Comparison of ENCODE assay signal across 2 cellular contexts in the genomic region with DNA sequence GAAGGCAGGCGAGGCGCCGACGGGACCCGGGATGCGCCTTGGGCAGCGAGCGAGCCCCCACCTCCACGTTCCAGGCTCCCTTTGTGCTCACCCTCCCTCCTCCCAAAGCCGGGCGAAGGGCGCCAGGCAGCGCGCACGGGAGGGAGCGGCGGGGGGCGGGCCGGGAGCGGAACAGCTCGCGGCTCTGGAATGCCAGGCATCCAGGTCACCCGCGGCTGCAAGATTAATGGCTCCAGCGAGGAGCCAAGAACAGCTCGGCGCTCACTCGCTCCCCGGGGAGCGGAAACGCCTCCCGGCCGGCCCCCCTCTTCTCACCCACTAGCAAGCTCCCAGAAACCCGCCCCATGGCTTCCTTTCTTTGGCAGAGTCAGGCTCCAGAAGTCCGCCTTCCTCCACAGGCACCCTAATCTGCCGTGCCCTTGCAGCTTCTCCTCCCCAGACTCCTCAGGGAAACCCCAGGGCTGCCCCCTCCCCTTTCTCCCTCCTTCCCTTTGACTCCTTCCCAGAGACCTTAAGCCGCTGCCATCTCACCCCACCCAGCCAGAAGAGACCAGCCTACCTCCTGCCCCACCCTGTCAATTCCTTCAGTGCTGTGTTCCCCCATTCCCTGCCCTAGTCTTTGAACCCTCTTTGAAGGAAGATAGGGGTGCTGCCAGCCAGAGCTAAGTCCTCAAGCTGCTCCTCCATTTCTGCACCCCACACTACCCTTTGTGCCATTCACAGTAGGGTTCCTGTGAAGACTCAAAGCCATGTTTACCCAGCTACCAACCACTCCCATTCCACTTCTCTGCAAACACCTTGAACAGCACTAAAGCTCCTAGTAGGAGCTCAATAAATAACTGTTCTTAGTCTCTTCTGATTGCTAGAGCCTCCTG.
TF ChIP-seq lines count a peak whose summit lies in the region.

No MANE protein-coding gene starts in this region.

TF ChIP-seq in HCT116, 20 proteins besides CTCF, POLR2A, EP300 and RAD21 (continued from another document):
- TF ChIP-seq, protein P1, sequence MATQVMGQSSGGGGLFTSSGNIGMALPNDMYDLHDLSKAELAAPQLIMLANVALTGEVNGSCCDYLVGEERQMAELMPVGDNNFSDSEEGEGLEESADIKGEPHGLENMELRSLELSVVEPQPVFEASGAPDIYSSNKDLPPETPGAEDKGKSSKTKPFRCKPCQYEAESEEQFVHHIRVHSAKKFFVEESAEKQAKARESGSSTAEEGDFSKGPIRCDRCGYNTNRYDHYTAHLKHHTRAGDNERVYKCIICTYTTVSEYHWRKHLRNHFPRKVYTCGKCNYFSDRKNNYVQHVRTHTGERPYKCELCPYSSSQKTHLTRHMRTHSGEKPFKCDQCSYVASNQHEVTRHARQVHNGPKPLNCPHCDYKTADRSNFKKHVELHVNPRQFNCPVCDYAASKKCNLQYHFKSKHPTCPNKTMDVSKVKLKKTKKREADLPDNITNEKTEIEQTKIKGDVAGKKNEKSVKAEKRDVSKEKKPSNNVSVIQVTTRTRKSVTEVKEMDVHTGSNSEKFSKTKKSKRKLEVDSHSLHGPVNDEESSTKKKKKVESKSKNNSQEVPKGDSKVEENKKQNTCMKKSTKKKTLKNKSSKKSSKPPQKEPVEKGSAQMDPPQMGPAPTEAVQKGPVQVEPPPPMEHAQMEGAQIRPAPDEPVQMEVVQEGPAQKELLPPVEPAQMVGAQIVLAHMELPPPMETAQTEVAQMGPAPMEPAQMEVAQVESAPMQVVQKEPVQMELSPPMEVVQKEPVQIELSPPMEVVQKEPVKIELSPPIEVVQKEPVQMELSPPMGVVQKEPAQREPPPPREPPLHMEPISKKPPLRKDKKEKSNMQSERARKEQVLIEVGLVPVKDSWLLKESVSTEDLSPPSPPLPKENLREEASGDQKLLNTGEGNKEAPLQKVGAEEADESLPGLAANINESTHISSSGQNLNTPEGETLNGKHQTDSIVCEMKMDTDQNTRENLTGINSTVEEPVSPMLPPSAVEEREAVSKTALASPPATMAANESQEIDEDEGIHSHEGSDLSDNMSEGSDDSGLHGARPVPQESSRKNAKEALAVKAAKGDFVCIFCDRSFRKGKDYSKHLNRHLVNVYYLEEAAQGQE (IDR thresholded peaks at IDR 0.05; ENCODE audit: low read depth), result no peak
- TF ChIP-seq EGR1 (IDR thresholded peaks at IDR 0.05; ENCODE audit: low read depth), result no peak
- TF ChIP-seq POLR2AphosphoS5 (IDR thresholded peaks at IDR 0.05; ENCODE audit: low read depth, low read length), result peak; percentile 59
- no peak for TF ChIP-seq SRF (IDR thresholded peaks at IDR 0.05; ENCODE audit: low read depth)
- TF ChIP-seq, protein P2, sequence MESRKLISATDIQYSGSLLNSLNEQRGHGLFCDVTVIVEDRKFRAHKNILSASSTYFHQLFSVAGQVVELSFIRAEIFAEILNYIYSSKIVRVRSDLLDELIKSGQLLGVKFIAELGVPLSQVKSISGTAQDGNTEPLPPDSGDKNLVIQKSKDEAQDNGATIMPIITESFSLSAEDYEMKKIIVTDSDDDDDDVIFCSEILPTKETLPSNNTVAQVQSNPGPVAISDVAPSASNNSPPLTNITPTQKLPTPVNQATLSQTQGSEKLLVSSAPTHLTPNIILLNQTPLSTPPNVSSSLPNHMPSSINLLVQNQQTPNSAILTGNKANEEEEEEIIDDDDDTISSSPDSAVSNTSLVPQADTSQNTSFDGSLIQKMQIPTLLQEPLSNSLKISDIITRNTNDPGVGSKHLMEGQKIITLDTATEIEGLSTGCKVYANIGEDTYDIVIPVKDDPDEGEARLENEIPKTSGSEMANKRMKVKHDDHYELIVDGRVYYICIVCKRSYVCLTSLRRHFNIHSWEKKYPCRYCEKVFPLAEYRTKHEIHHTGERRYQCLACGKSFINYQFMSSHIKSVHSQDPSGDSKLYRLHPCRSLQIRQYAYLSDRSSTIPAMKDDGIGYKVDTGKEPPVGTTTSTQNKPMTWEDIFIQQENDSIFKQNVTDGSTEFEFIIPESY (IDR thresholded peaks at IDR 0.05; ENCODE audit: extremely low read depth, insufficient replicate concordance, low read length), result peak; percentile 53

TF ChIP-seq in SK-N-SH treated with all-trans-retinoic acid at 6 μM for 48 hours, 23 proteins besides CTCF, POLR2A, EP300 and RAD21 (continued from another document):
- TF ChIP-seq, protein P3, sequence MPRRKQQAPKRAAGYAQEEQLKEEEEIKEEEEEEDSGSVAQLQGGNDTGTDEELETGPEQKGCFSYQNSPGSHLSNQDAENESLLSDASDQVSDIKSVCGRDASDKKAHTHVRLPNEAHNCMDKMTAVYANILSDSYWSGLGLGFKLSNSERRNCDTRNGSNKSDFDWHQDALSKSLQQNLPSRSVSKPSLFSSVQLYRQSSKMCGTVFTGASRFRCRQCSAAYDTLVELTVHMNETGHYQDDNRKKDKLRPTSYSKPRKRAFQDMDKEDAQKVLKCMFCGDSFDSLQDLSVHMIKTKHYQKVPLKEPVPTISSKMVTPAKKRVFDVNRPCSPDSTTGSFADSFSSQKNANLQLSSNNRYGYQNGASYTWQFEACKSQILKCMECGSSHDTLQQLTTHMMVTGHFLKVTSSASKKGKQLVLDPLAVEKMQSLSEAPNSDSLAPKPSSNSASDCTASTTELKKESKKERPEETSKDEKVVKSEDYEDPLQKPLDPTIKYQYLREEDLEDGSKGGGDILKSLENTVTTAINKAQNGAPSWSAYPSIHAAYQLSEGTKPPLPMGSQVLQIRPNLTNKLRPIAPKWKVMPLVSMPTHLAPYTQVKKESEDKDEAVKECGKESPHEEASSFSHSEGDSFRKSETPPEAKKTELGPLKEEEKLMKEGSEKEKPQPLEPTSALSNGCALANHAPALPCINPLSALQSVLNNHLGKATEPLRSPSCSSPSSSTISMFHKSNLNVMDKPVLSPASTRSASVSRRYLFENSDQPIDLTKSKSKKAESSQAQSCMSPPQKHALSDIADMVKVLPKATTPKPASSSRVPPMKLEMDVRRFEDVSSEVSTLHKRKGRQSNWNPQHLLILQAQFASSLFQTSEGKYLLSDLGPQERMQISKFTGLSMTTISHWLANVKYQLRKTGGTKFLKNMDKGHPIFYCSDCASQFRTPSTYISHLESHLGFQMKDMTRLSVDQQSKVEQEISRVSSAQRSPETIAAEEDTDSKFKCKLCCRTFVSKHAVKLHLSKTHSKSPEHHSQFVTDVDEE (CRISPR knock-in tag; IDR thresholded peaks at IDR 0.05), result 0 out of 2 replicates have a peak, but pooled peaks have one; percentile 52
- TF ChIP-seq BACH2 (CRISPR knock-in tag; IDR thresholded peaks at IDR 0.05; ENCODE audit: borderline replicate concordance) (no peak), ZNF565 (CRISPR knock-in tag; conservative IDR thresholded peaks at IDR 0.05; ENCODE audit: low read depth) (0 out of 2 replicates have a peak, but pooled peaks have one; percentile 49), ARNTL (CRISPR knock-in tag; IDR thresholded peaks at IDR 0.05; ENCODE audit: borderline replicate concordance, low read depth) (no peak), SNAI2 (CRISPR knock-in tag; IDR thresholded peaks at IDR 0.05) (no peak), GLIS3 (CRISPR knock-in tag; IDR thresholded peaks at IDR 0.05) (peak; percentile 11; the same call in 1 of the 2 replicates), ZNF70 (CRISPR knock-in tag; IDR thresholded peaks at IDR 0.05) (no peak)
- TF ChIP-seq, protein P4, sequence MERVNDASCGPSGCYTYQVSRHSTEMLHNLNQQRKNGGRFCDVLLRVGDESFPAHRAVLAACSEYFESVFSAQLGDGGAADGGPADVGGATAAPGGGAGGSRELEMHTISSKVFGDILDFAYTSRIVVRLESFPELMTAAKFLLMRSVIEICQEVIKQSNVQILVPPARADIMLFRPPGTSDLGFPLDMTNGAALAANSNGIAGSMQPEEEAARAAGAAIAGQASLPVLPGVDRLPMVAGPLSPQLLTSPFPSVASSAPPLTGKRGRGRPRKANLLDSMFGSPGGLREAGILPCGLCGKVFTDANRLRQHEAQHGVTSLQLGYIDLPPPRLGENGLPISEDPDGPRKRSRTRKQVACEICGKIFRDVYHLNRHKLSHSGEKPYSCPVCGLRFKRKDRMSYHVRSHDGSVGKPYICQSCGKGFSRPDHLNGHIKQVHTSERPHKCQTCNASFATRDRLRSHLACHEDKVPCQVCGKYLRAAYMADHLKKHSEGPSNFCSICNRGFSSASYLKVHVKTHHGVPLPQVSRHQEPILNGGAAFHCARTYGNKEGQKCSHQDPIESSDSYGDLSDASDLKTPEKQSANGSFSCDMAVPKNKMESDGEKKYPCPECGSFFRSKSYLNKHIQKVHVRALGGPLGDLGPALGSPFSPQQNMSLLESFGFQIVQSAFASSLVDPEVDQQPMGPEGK (CRISPR knock-in tag; IDR thresholded peaks at IDR 0.05; ENCODE audit: borderline replicate concordance), result peak; percentile 47; the same call in 1 of the 2 replicates
